Comparison of ENCODE assay signal across 12 cellular contexts in genomic region chr6:117496383-117496990, GRCh38. TPM values are rescaled to one million over a fixed set of nuclear protein-coding genes. Genes with fewer than 3 reads are reported as not detected.
DNase-seq lines count a peak whose midpoint lies in the region; ATAC-seq and TF ChIP-seq lines count a peak whose summit lies in the region.
"Had no signal": no experiment of that assay in that cellular context is flagged by ENCODE, and none has a peak within 500 bp of the region (broad histone marks: within the 10 kb centered on the region; RNA-seq: fewer than 3 reads in every experiment).

No MANE protein-coding gene starts in this region.

- H3K4me3 ChIP-seq in mesodermal cell (ENCODE audit: extremely low read depth, insufficient read depth, low read length, poor library complexity, severe bottlenecking) = no peak overlapping the region
- no peak overlapping the region for H3K4me3 ChIP-seq in H7 (ENCODE audit: insufficient read depth, low read depth, low read length)

- TF ChIP-seq CTCF in glutamatergic neuron (IDR thresholded peaks at IDR 0.05; ENCODE audit: partially characterized antibody, unreplicated experiment) = no peak

- DNase-seq in HCEC 1CT = peak; percentile 84
- no peak for DNase-seq in glutamatergic neuron
- DNase-seq in H7 = no peak
- DNase-seq in OCI-M2 (lab: John Stamatoyannopoulos, UW; ENCODE audit: unreplicated experiment) = no peak
- DNase-seq: activated CD4-positive, alpha-beta T cell treated with anti-CD3 and anti-CD28 coated beads for 48 hours; central memory CD4-positive, alpha-beta T cell; NCI-H526 treated with DMSO at 0.1 percent for 48 hours had no signal

- WGBS in mesodermal cell (ENCODE audit: insufficient coverage in 2 of 2), 2 experiments = no CpG with 5 or more reads among the region's 1 CpG

- H3K4me1 ChIP-seq in mesodermal cell (ENCODE audit: control insufficient read depth, insufficient read depth, low read length, poor library complexity, severe bottlenecking) = peaks cover 73% of the 10 kb centered on the region

- ATAC-seq in GM18511 (IDR thresholded peaks at IDR 0.05; ENCODE audit: unreplicated experiment) (peak; percentile 47), HG03045 (IDR thresholded peaks at IDR 0.05; ENCODE audit: unreplicated experiment) (no peak)
- ATAC-seq in activated T-helper 17 cell treated with anti-CD3 and anti-CD28 coated beads, Interleukin-2, amount 50 U/mL, for 72 hours (replicated peaks) = peak; percentile 59

- H3K4me1 Mint-ChIP-seq in activated T-helper 17 cell treated with anti-CD3 and anti-CD28 coated beads, Interleukin-2, amount 50 U/mL, for 72 hours = peaks cover 5% of the 10 kb centered on the region
- peaks cover 2% of the 10 kb centered on the region for H3K4me1 Mint-ChIP-seq in glutamatergic neuron (ENCODE audit: low read depth, unreplicated experiment)

- H3K27ac Mint-ChIP-seq in activated T-helper 17 cell treated with anti-CD3 and anti-CD28 coated beads, Interleukin-2, amount 50 U/mL, for 72 hours = no peak overlapping the region
- H3K27ac Mint-ChIP-seq in glutamatergic neuron (ENCODE audit: unreplicated experiment) = no peak overlapping the region

- H3K4me3 Mint-ChIP-seq in activated T-helper 17 cell treated with anti-CD3 and anti-CD28 coated beads, Interleukin-2, amount 50 U/mL, for 72 hours = no peak overlapping the region
- H3K4me3 Mint-ChIP-seq in glutamatergic neuron (ENCODE audit: unreplicated experiment) = no peak overlapping the region

- H3K9me3 ChIP-seq in mesodermal cell (ENCODE audit: control insufficient read depth, low read length) = no peaks in the 10 kb centered on the region

- H3K27ac ChIP-seq in mesodermal cell (ENCODE audit: low read depth, low read length, severe bottlenecking) = peak overlapping the region; percentile 41
- H3K27ac ChIP-seq: HL-60 had no signal

- H3K27me3 ChIP-seq in H7 (ENCODE audit: control insufficient read depth, insufficient read depth, low read length) = no peaks in the 10 kb centered on the region

- H3K27me3 Mint-ChIP-seq in activated T-helper 17 cell treated with anti-CD3 and anti-CD28 coated beads, Interleukin-2, amount 50 U/mL, for 72 hours = no peaks in the 10 kb centered on the region
- no peaks in the 10 kb centered on the region for H3K27me3 Mint-ChIP-seq in glutamatergic neuron (ENCODE audit: unreplicated experiment)

- H3K36me3 Mint-ChIP-seq in activated T-helper 17 cell treated with anti-CD3 and anti-CD28 coated beads, Interleukin-2, amount 50 U/mL, for 72 hours (ENCODE audit: low read depth) = no peaks in the 10 kb centered on the region
- H3K36me3 Mint-ChIP-seq in glutamatergic neuron (ENCODE audit: unreplicated experiment) = no peaks in the 10 kb centered on the region

- H3K36me3 ChIP-seq in mesodermal cell (ENCODE audit: control insufficient read depth, insufficient read depth, low read length) (peaks cover 5% of the 10 kb centered on the region), H7 (replicated peaks; ENCODE audit: control insufficient read depth, insufficient read depth, low read length) (no peaks in the 10 kb centered on the region)

- no peaks in the 10 kb centered on the region for H3K9me3 Mint-ChIP-seq in activated T-helper 17 cell treated with anti-CD3 and anti-CD28 coated beads, Interleukin-2, amount 50 U/mL, for 72 hours
- no peaks in the 10 kb centered on the region for H3K9me3 Mint-ChIP-seq in glutamatergic neuron (ENCODE audit: unreplicated experiment)

RNA-seq across cellular contexts. Expression of gene DCBLD1, which starts 14.0 kb away (rescaled TPM):
- total RNA-seq in activated T-helper 17 cell treated with anti-CD3 and anti-CD28 coated beads, Interleukin-2, amount 50 U/mL, for 72 hours = 1 to 10 TPM; 1.8 to 2.9 TPM
- 127 TPM for polyA plus RNA-seq in mesodermal cell (2013, experiment 1 of 2)
- polyA plus RNA-seq in mesodermal cell (2013, experiment 2 of 2) = 110 TPM
- 25.1 TPM for total RNA-seq in glutamatergic neuron (ENCODE audit: unreplicated experiment)
- 12.0 and 12.1 TPM in 2 replicates for total RNA-seq in H7 (2014; rRNA removed; shearing (Covaris generic))
